ENCODE assay signal across 1 cellular context in the genomic region with DNA sequence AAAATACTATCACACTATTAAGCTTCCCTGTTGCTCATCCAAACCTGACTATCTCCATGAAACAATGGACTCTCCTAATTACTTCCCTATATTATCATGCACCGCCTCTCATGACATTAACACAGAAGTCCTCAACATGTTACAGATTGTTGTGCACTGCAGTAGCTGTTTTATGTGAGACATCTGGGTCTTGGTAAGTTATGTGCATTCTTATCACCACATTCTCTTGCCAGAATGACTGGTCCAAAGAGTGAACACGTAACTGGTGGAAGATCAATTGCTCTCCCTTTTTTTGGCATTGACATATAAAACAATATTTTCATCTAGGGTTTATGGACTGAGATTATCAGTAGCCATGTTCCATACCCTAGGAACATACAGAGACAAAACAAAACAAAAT.
TF ChIP-seq lines count a peak whose summit lies in the region.

No MANE protein-coding gene starts in this region.

TF ChIP-seq in GM23338, 12 proteins besides CTCF, POLR2A, EP300 and RAD21:
- no peak for TF ChIP-seq ZNF114 (CRISPR knock-in tag; IDR thresholded peaks at IDR 0.05)
- TF ChIP-seq CREB1 (CRISPR knock-in tag; IDR thresholded peaks at IDR 0.05; ENCODE audit: low read depth) = no peak
- TF ChIP-seq ZNF331 (CRISPR knock-in tag; IDR thresholded peaks at IDR 0.05; ENCODE audit: low read depth) = no peak
- no peak for TF ChIP-seq EZH2 (IDR thresholded peaks at IDR 0.05; ENCODE audit: low read depth, unreplicated experiment)
- TF ChIP-seq, protein P1, sequence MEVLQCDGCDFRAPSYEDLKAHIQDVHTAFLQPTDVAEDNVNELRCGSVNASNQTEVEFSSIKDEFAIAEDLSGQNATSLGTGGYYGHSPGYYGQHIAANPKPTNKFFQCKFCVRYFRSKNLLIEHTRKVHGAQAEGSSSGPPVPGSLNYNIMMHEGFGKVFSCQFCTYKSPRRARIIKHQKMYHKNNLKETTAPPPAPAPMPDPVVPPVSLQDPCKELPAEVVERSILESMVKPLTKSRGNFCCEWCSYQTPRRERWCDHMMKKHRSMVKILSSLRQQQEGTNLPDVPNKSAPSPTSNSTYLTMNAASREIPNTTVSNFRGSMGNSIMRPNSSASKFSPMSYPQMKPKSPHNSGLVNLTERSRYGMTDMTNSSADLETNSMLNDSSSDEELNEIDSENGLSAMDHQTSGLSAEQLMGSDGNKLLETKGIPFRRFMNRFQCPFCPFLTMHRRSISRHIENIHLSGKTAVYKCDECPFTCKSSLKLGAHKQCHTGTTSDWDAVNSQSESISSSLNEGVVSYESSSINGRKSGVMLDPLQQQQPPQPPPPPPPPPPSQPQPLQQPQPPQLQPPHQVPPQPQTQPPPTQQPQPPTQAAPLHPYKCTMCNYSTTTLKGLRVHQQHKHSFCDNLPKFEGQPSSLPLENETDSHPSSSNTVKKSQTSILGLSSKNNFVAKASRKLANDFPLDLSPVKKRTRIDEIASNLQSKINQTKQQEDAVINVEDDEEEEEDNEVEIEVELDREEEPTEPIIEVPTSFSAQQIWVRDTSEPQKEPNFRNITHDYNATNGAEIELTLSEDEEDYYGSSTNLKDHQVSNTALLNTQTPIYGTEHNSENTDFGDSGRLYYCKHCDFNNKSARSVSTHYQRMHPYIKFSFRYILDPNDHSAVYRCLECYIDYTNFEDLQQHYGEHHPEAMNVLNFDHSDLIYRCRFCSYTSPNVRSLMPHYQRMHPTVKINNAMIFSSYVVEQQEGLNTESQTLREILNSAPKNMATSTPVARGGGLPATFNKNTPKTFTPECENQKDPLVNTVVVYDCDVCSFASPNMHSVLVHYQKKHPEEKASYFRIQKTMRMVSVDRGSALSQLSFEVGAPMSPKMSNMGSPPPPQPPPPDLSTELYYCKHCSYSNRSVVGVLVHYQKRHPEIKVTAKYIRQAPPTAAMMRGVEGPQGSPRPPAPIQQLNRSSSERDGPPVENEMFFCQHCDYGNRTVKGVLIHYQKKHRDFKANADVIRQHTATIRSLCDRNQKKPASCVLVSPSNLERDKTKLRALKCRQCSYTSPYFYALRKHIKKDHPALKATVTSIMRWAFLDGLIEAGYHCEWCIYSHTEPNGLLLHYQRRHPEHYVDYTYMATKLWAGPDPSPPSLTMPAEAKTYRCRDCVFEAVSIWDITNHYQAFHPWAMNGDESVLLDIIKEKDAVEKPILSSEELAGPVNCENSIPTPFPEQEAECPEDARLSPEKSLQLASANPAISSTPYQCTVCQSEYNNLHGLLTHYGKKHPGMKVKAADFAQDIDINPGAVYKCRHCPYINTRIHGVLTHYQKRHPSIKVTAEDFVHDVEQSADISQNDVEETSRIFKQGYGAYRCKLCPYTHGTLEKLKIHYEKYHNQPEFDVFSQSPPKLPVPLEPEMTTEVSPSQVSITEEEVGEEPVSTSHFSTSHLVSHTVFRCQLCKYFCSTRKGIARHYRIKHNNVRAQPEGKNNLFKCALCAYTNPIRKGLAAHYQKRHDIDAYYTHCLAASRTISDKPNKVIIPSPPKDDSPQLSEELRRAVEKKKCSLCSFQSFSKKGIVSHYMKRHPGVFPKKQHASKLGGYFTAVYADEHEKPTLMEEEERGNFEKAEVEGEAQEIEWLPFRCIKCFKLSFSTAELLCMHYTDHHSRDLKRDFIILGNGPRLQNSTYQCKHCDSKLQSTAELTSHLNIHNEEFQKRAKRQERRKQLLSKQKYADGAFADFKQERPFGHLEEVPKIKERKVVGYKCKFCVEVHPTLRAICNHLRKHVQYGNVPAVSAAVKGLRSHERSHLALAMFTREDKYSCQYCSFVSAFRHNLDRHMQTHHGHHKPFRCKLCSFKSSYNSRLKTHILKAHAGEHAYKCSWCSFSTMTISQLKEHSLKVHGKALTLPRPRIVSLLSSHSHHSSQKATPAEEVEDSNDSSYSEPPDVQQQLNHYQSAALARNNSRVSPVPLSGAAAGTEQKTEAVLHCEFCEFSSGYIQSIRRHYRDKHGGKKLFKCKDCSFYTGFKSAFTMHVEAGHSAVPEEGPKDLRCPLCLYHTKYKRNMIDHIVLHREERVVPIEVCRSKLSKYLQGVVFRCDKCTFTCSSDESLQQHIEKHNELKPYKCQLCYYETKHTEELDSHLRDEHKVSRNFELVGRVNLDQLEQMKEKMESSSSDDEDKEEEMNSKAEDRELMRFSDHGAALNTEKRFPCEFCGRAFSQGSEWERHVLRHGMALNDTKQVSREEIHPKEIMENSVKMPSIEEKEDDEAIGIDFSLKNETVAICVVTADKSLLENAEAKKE (CRISPR knock-in tag; IDR thresholded peaks at IDR 0.05) = no peak
- no peak for TF ChIP-seq NANOG (IDR thresholded peaks at IDR 0.05; ENCODE audit: borderline replicate concordance)
- TF ChIP-seq, protein P2, sequence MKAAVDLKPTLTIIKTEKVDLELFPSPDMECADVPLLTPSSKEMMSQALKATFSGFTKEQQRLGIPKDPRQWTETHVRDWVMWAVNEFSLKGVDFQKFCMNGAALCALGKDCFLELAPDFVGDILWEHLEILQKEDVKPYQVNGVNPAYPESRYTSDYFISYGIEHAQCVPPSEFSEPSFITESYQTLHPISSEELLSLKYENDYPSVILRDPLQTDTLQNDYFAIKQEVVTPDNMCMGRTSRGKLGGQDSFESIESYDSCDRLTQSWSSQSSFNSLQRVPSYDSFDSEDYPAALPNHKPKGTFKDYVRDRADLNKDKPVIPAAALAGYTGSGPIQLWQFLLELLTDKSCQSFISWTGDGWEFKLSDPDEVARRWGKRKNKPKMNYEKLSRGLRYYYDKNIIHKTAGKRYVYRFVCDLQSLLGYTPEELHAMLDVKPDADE (IDR thresholded peaks at IDR 0.05) = no peak
- TF ChIP-seq POLR2AphosphoS5 (IDR thresholded peaks at IDR 0.05; ENCODE audit: low read depth) = no peak
- TF ChIP-seq, protein P3, sequence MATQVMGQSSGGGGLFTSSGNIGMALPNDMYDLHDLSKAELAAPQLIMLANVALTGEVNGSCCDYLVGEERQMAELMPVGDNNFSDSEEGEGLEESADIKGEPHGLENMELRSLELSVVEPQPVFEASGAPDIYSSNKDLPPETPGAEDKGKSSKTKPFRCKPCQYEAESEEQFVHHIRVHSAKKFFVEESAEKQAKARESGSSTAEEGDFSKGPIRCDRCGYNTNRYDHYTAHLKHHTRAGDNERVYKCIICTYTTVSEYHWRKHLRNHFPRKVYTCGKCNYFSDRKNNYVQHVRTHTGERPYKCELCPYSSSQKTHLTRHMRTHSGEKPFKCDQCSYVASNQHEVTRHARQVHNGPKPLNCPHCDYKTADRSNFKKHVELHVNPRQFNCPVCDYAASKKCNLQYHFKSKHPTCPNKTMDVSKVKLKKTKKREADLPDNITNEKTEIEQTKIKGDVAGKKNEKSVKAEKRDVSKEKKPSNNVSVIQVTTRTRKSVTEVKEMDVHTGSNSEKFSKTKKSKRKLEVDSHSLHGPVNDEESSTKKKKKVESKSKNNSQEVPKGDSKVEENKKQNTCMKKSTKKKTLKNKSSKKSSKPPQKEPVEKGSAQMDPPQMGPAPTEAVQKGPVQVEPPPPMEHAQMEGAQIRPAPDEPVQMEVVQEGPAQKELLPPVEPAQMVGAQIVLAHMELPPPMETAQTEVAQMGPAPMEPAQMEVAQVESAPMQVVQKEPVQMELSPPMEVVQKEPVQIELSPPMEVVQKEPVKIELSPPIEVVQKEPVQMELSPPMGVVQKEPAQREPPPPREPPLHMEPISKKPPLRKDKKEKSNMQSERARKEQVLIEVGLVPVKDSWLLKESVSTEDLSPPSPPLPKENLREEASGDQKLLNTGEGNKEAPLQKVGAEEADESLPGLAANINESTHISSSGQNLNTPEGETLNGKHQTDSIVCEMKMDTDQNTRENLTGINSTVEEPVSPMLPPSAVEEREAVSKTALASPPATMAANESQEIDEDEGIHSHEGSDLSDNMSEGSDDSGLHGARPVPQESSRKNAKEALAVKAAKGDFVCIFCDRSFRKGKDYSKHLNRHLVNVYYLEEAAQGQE (IDR thresholded peaks at IDR 0.05; ENCODE audit: unreplicated experiment) = no peak
- TF ChIP-seq EZH2phosphoT487 (IDR thresholded peaks at IDR 0.05; ENCODE audit: unreplicated experiment) = no peak
- TF ChIP-seq STAT1 (IDR thresholded peaks at IDR 0.05; ENCODE audit: unreplicated experiment) = no peak
- TF ChIP-seq JUNB (IDR thresholded peaks at IDR 0.05; ENCODE audit: unreplicated experiment) = no peak
